8 cellular contexts compared by ENCODE assay signal in genomic region chr3:33439421-33440327, GRCh38. TPM values are rescaled to one million over a fixed set of nuclear protein-coding genes. Genes with fewer than 3 reads are reported as not detected.
A peak's percentile ranks its signal among the peaks of the same experiment; 100 is the strongest.
DNase-seq lines count a peak whose midpoint lies in the region; ATAC-seq and TF ChIP-seq lines count a peak whose summit lies in the region.

No MANE protein-coding gene starts in this region.

- H3K36me3 ChIP-seq in muscle layer of duodenum (ENCODE audit: control insufficient read depth in 1 of 2, insufficient read depth in 2 of 2, low read length in 2 of 2), result peaks cover 0 to 5% of the 10 kb centered on the region in 2 donors

- peaks cover 22% of the 10 kb centered on the region for H3K36me3 Mint-ChIP-seq in HFFc6 (ENCODE audit: low read depth)
- peaks cover 34% of the 10 kb centered on the region for H3K36me3 Mint-ChIP-seq in activated T-cell treated with anti-CD3 and anti-CD28 coated beads, Interleukin-2, amount 50 U/mL, for 24 hours (ENCODE audit: low read depth)
- peaks cover 13% of the 10 kb centered on the region for H3K36me3 Mint-ChIP-seq in stimulated activated naive CD8-positive, alpha-beta T cell treated with anti-CD3 and anti-CD28 coated beads, Interleukin-15, Interleukin-2, amounts not matched to agents 100 ng/mL and 50 ng/mL, for 24 hours (ENCODE audit: low read depth)

- peaks cover 16 to 31% of the 10 kb centered on the region in 2 donors for H3K4me1 ChIP-seq in muscle layer of duodenum (ENCODE audit: control insufficient read depth in 1 of 2, insufficient read depth in 2 of 2, low read length in 2 of 2)

- no peaks in the 10 kb centered on the region for H3K9me3 Mint-ChIP-seq in HFFc6
- H3K9me3 Mint-ChIP-seq in activated T-cell treated with anti-CD3 and anti-CD28 coated beads, Interleukin-2, amount 50 U/mL, for 24 hours, result no peaks in the 10 kb centered on the region
- H3K9me3 Mint-ChIP-seq in stimulated activated naive CD8-positive, alpha-beta T cell treated with anti-CD3 and anti-CD28 coated beads, Interleukin-15, Interleukin-2, amounts not matched to agents 100 ng/mL and 50 ng/mL, for 24 hours, result no peaks in the 10 kb centered on the region

- peak; percentile 52 for TF ChIP-seq CTCF in HFFc6 (IDR thresholded peaks at IDR 0.05)

- H3K4me3 ChIP-seq in muscle layer of duodenum (ENCODE audit: low read depth in 1 of 2, low read length in 2 of 2), result peak overlapping the region; percentile 66 to 77

- DNase-seq in NCI-H82 (lab: John Stamatoyannopoulos, UW), result peak; percentile 71
- no peak for DNase-seq in NCI-H82 treated with DMSO at 0.1 percent for 48 hours (lab: John Stamatoyannopoulos, UW; ENCODE audit: unreplicated experiment)
- peak; percentile 12 for DNase-seq in HFFc6
- DNase-seq in NCI-H2029 treated with DMSO at 0.1 percent for 48 hours (lab: John Stamatoyannopoulos, UW), result peak; percentile 16
- peak; percentile 72 for DNase-seq in activated T-cell treated with anti-CD3 and anti-CD28 coated beads, Interleukin-2, amount 50 U/mL, for 24 hours

- peak; percentile 6 for ATAC-seq in esophagus mucosa

- H3K4me1 Mint-ChIP-seq in HFFc6 (ENCODE audit: low read depth), result peaks cover 53% of the 10 kb centered on the region
- H3K4me1 Mint-ChIP-seq in activated T-cell treated with anti-CD3 and anti-CD28 coated beads, Interleukin-2, amount 50 U/mL, for 24 hours (ENCODE audit: low read depth), result peaks cover 49% of the 10 kb centered on the region
- H3K4me1 Mint-ChIP-seq in stimulated activated naive CD8-positive, alpha-beta T cell treated with anti-CD3 and anti-CD28 coated beads, Interleukin-15, Interleukin-2, amounts not matched to agents 100 ng/mL and 50 ng/mL, for 24 hours (ENCODE audit: low read depth), result peaks cover 62% of the 10 kb centered on the region

- H3K27ac ChIP-seq in muscle layer of duodenum (ENCODE audit: low read length), result peak overlapping the region; percentile 93

- H3K27ac Mint-ChIP-seq in HFFc6, result peak overlapping the region; percentile 93
- H3K27ac Mint-ChIP-seq in activated T-cell treated with anti-CD3 and anti-CD28 coated beads, Interleukin-2, amount 50 U/mL, for 24 hours, result peak overlapping the region; percentile 100
- peak overlapping the region; percentile 88 for H3K27ac Mint-ChIP-seq in stimulated activated naive CD8-positive, alpha-beta T cell treated with anti-CD3 and anti-CD28 coated beads, Interleukin-15, Interleukin-2, amounts not matched to agents 100 ng/mL and 50 ng/mL, for 24 hours

- H3K27me3 ChIP-seq in muscle layer of duodenum (ENCODE audit: low read depth, low read length), result no peaks in the 10 kb centered on the region

- H3K9me3 ChIP-seq in muscle layer of duodenum (ENCODE audit: control insufficient read depth in 1 of 2, low read length in 2 of 2), result no peaks in the 10 kb centered on the region

- peak overlapping the region; percentile 99 for H3K4me3 Mint-ChIP-seq in HFFc6
- H3K4me3 Mint-ChIP-seq in activated T-cell treated with anti-CD3 and anti-CD28 coated beads, Interleukin-2, amount 50 U/mL, for 24 hours, result peak overlapping the region; percentile 100
- H3K4me3 Mint-ChIP-seq in stimulated activated naive CD8-positive, alpha-beta T cell treated with anti-CD3 and anti-CD28 coated beads, Interleukin-15, Interleukin-2, amounts not matched to agents 100 ng/mL and 50 ng/mL, for 24 hours, result peak overlapping the region; percentile 99

- H3K27me3 Mint-ChIP-seq in HFFc6 (ENCODE audit: insufficient read depth), result peaks cover 6% of the 10 kb centered on the region
- no peaks in the 10 kb centered on the region for H3K27me3 Mint-ChIP-seq in activated T-cell treated with anti-CD3 and anti-CD28 coated beads, Interleukin-2, amount 50 U/mL, for 24 hours
- no peaks in the 10 kb centered on the region for H3K27me3 Mint-ChIP-seq in stimulated activated naive CD8-positive, alpha-beta T cell treated with anti-CD3 and anti-CD28 coated beads, Interleukin-15, Interleukin-2, amounts not matched to agents 100 ng/mL and 50 ng/mL, for 24 hours

RNA-seq across cellular contexts. Expression of gene UBP1, which starts 0.5 kb away (rescaled TPM):
- total RNA-seq in HFFc6 (2021; fragmentation: NEBNext Ultra II Directional; extraction: Animal tissue kit (Norgen Biotek cat#: 25700)), result 10 to 100 TPM; 62.0 to 69.0 (median 64.0) TPM
- 28.6 TPM for total RNA-seq in esophagus mucosa
